In genomic region chr3:98730338-98730737, GRCh38 we compare ENCODE assay signal across 1 cellular context.
TF ChIP-seq lines count a peak whose summit lies in the region.

No MANE protein-coding gene starts in this region.

TF ChIP-seq in endothelial cell of umbilical vein, 7 proteins besides CTCF, POLR2A, EP300 and RAD21 (continued from another document):
- TF ChIP-seq JUN (IDR thresholded peaks at IDR 0.05; ENCODE audit: borderline replicate concordance, insufficient read depth, insufficient read length, low read depth) = peak; percentile 90
TF ChIP-seq in endothelial cell of umbilical vein: peak in this region for 5.
